Comparison of ENCODE assay signal across 8 cellular contexts in the genomic region with DNA sequence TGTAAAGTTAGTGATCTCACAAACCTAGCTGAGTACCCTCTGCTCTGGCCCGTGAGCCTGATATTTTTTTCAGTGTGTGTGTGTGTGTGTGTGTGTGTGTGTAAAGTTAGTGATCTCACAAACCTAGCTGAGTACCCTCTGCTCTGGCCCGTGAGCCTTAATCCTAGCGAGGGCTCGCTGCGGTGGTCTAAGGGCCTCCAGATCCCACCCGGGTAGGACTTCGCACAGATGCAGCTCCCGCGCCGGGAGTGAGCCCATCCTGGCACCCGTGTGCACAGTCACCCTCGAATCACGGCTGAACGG. TPM values are rescaled to one million over a fixed set of nuclear protein-coding genes. Genes with fewer than 3 reads are reported as not detected.
DNase-seq lines count a peak whose midpoint lies in the region; TF ChIP-seq lines count a peak whose summit lies in the region.
"Not testable (repeated sequence)": the region's sequence is repeated elsewhere in the genome, so short reads cannot be mapped to it uniquely, and the experiment has no call there.

No MANE protein-coding gene starts in this region.

- no CpG with 5 or more reads among the region's 14 CpGs for WGBS in H9 (ENCODE audit: extremely low coverage, insufficient read length, low lambda C conversion rate)

- not testable (repeated sequence) for H3K4me1 Mint-ChIP-seq in H9; activated T-helper 1 cell treated with anti-CD3 and anti-CD28 coated beads, Interleukin-12 subunit alpha, Interleukin-12 subunit beta, Interleukin-2, Interleukin-4 antibody, amounts not matched to agents 30 ng/mL and 10 ng/mL and 1 ng/mL, durations not matched to agents 14 hours and 24 hours and 36 hours (ENCODE audit: low read depth)
- H3K4me1 Mint-ChIP-seq in stimulated activated naive CD8-positive, alpha-beta T cell treated with anti-CD3 and anti-CD28 coated beads, Interleukin-15, Interleukin-2, amounts not matched to agents 100 ng/mL and 50 ng/mL, for 24 hours (ENCODE audit: low read depth) = peaks cover 12% of the 10 kb centered on the region

- peak overlapping the region in 1 of 3 experiments; percentile 89; a peak in 1 of 7 replicates for H3K27ac Mint-ChIP-seq in H9
- peak overlapping the region; percentile 98 for H3K27ac Mint-ChIP-seq in activated T-helper 1 cell treated with anti-CD3 and anti-CD28 coated beads, Interleukin-12 subunit alpha, Interleukin-12 subunit beta, Interleukin-2, Interleukin-4 antibody, amounts not matched to agents 30 ng/mL and 10 ng/mL and 1 ng/mL, durations not matched to agents 14 hours and 24 hours and 36 hours
- H3K27ac Mint-ChIP-seq in stimulated activated naive CD8-positive, alpha-beta T cell treated with anti-CD3 and anti-CD28 coated beads, Interleukin-15, Interleukin-2, amounts not matched to agents 100 ng/mL and 50 ng/mL, for 24 hours = peak overlapping the region; percentile 85

- not testable (repeated sequence) for H3K23me2 ChIP-seq in H9 (ENCODE audit: insufficient read length, low read depth, low read length, poor library complexity, severe bottlenecking)

- peak overlapping the region; percentile 92 to 95 for H3K4me3 Mint-ChIP-seq in H9
- peak overlapping the region; percentile 95 for H3K4me3 Mint-ChIP-seq in activated T-helper 1 cell treated with anti-CD3 and anti-CD28 coated beads, Interleukin-12 subunit alpha, Interleukin-12 subunit beta, Interleukin-2, Interleukin-4 antibody, amounts not matched to agents 30 ng/mL and 10 ng/mL and 1 ng/mL, durations not matched to agents 14 hours and 24 hours and 36 hours
- H3K4me3 Mint-ChIP-seq in stimulated activated naive CD8-positive, alpha-beta T cell treated with anti-CD3 and anti-CD28 coated beads, Interleukin-15, Interleukin-2, amounts not matched to agents 100 ng/mL and 50 ng/mL, for 24 hours = peak overlapping the region; percentile 92

- H3K4me2 ChIP-seq in H9 (ENCODE audit: insufficient read depth, insufficient read length, low read length) (peak overlapping the region; percentile 59), OCI-LY1 (ENCODE audit: low read length) (peak overlapping the region; percentile 68), neural cell (ENCODE audit: low read length) (peak overlapping the region; percentile 30)

- intact Hi-C loops in activated T-helper 1 cell treated with anti-CD3 and anti-CD28 coated beads, Interleukin-12 subunit alpha, Interleukin-12 subunit beta, Interleukin-2, Interleukin-4 antibody, amounts not matched to agents 30 ng/mL and 10 ng/mL and 1 ng/mL, durations not matched to agents 14 hours and 24 hours and 36 hours (cut with micrococcal nuclease) = loop anchor here (5.0 kb wide), 2 partner anchors 205 to 250 kb away; a partner anchor contains a TSS

- DNase-seq in BE2C; H9; activated T-helper 1 cell treated with anti-CD3 and anti-CD28 coated beads, Interleukin-12 subunit alpha, Interleukin-12 subunit beta, Interleukin-2, Interleukin-4 antibody, amounts not matched to agents 30 ng/mL and 10 ng/mL and 1 ng/mL, durations not matched to agents 14 hours and 24 hours and 36 hours (ENCODE audit: low spot score): not testable (repeated sequence)

- not testable (repeated sequence) for H3T11ph ChIP-seq in H9 (ENCODE audit: low read length)

- H4K91ac ChIP-seq in H9 (ENCODE audit: insufficient read length, low read depth, low read length) = not testable (repeated sequence)

- not testable (repeated sequence) for H3K79me2 ChIP-seq in H9 (ENCODE audit: insufficient read depth, low read length); OCI-LY1 (ENCODE audit: insufficient read depth, low read length)
- peaks cover 10% of the 10 kb centered on the region for H3K79me2 ChIP-seq in neural cell (replicated peaks; ENCODE audit: insufficient read depth, low read length)

- H2AK5ac ChIP-seq in H9 (ENCODE audit: insufficient read length, low read length) = not testable (repeated sequence)

- H2AFZ ChIP-seq in H9 (ENCODE audit: low read length); OCI-LY1 (ENCODE audit: low read length): not testable (repeated sequence)
- peak overlapping the region; percentile 60 for H2AFZ ChIP-seq in neural cell (ENCODE audit: low read depth, low read length)

- not testable (repeated sequence) for H3K9me2 ChIP-seq in OCI-LY1 (ENCODE audit: low read depth, low read length); neural cell (ENCODE audit: insufficient read depth, low read length)

- not testable (repeated sequence) for H3K4ac ChIP-seq in H9 (ENCODE audit: low read depth, low read length)

- H3K14ac ChIP-seq in H9 (ENCODE audit: insufficient read depth, low read length) = peak overlapping the region; percentile 33; the same call in 1 of the 2 replicates

- H3K18ac ChIP-seq in H9 (ENCODE audit: insufficient read length, low read depth, low read length) = peak overlapping the region; percentile 41

- H3K27me3 Mint-ChIP-seq in H9 (ENCODE audit: low read depth); activated T-helper 1 cell treated with anti-CD3 and anti-CD28 coated beads, Interleukin-12 subunit alpha, Interleukin-12 subunit beta, Interleukin-2, Interleukin-4 antibody, amounts not matched to agents 30 ng/mL and 10 ng/mL and 1 ng/mL, durations not matched to agents 14 hours and 24 hours and 36 hours (ENCODE audit: insufficient read depth); stimulated activated naive CD8-positive, alpha-beta T cell treated with anti-CD3 and anti-CD28 coated beads, Interleukin-15, Interleukin-2, amounts not matched to agents 100 ng/mL and 50 ng/mL, for 24 hours: not testable (repeated sequence)

- H3K4me3 ChIP-seq in BE2C (ENCODE audit: low read depth, low read length) = peak overlapping the region; percentile 72
- peak overlapping the region; percentile 71 for H3K4me3 ChIP-seq in OCI-LY1 (ENCODE audit: low read depth, low read length, poor library complexity, severe bottlenecking)
- peak overlapping the region; percentile 86 to 91 for H3K4me3 ChIP-seq in duodenal mucosa (ENCODE audit: low read depth in 1 of 2, low read length in 2 of 2)
- H3K4me3 ChIP-seq in iPS-11a (ENCODE audit: low read depth, low read length) = peak overlapping the region; percentile 80
- H3K4me3 ChIP-seq in neural cell (ENCODE audit: low read length) = peak overlapping the region; percentile 88

- H3K9me3 Mint-ChIP-seq in H9; activated T-helper 1 cell treated with anti-CD3 and anti-CD28 coated beads, Interleukin-12 subunit alpha, Interleukin-12 subunit beta, Interleukin-2, Interleukin-4 antibody, amounts not matched to agents 30 ng/mL and 10 ng/mL and 1 ng/mL, durations not matched to agents 14 hours and 24 hours and 36 hours; stimulated activated naive CD8-positive, alpha-beta T cell treated with anti-CD3 and anti-CD28 coated beads, Interleukin-15, Interleukin-2, amounts not matched to agents 100 ng/mL and 50 ng/mL, for 24 hours: not testable (repeated sequence)

- not testable (repeated sequence) for H3F3A ChIP-seq in OCI-LY1 (ENCODE audit: insufficient read depth, low read length); neural cell (ENCODE audit: insufficient read depth, low read length, poor library complexity, severe bottlenecking)

- not testable (repeated sequence) for H3K56ac ChIP-seq in H9 (ENCODE audit: insufficient read length, low read depth, low read length)

- not testable (repeated sequence) for H3K23ac ChIP-seq in H9 (ENCODE audit: insufficient read length, low read depth, low read length)

- H3K27me3 ChIP-seq in BE2C; H9 (ENCODE audit: insufficient read depth, low read length); OCI-LY1 (ENCODE audit: insufficient read depth, low read length); duodenal mucosa (ENCODE audit: control insufficient read depth in 1 of 2, insufficient read depth in 2 of 2, low read length in 2 of 2); neural cell (ENCODE audit: insufficient read depth, low read depth, low read length): not testable (repeated sequence)

- not testable (repeated sequence) for H2BK12ac ChIP-seq in H9 (ENCODE audit: insufficient read length, low read depth, low read length)

- H3K36me3 Mint-ChIP-seq in H9 (ENCODE audit: insufficient read depth in 1 of 3, low read depth in 3 of 3) = peaks cover 0 to 15% (median 5%) of the 10 kb centered on the region in 3 experiments; a peak in 5 of 7 replicates
- H3K36me3 Mint-ChIP-seq in activated T-helper 1 cell treated with anti-CD3 and anti-CD28 coated beads, Interleukin-12 subunit alpha, Interleukin-12 subunit beta, Interleukin-2, Interleukin-4 antibody, amounts not matched to agents 30 ng/mL and 10 ng/mL and 1 ng/mL, durations not matched to agents 14 hours and 24 hours and 36 hours (ENCODE audit: low read depth); stimulated activated naive CD8-positive, alpha-beta T cell treated with anti-CD3 and anti-CD28 coated beads, Interleukin-15, Interleukin-2, amounts not matched to agents 100 ng/mL and 50 ng/mL, for 24 hours (ENCODE audit: low read depth): not testable (repeated sequence)

- H4K20me1 ChIP-seq in H9 (ENCODE audit: control insufficient read depth, insufficient read depth, insufficient read length); OCI-LY1 (ENCODE audit: insufficient read depth, low read length); neural cell (ENCODE audit: insufficient read depth): not testable (repeated sequence)

- H3K4me1 ChIP-seq in BE2C; H9 (ENCODE audit: insufficient read depth, low read length); OCI-LY1 (ENCODE audit: insufficient read depth, low read length, severe bottlenecking); duodenal mucosa (ENCODE audit: control insufficient read depth in 1 of 2, insufficient read depth in 2 of 2, low read length in 2 of 2): not testable (repeated sequence)

- not testable (repeated sequence) for H3K9me3 ChIP-seq in BE2C; H9 (ENCODE audit: control insufficient read depth, low read depth, low read length); OCI-LY1 (ENCODE audit: low read length); duodenal mucosa (ENCODE audit: control insufficient read depth in 1 of 2, low read length in 2 of 2); neural cell (ENCODE audit: low read length)

- H2BK120ac ChIP-seq in H9 (ENCODE audit: low read depth, low read length, poor library complexity, severe bottlenecking) = not testable (repeated sequence)

- not testable (repeated sequence) for H4K8ac ChIP-seq in H9 (replicated peaks; ENCODE audit: insufficient read length, low read depth, low read length)

- H3K79me1 ChIP-seq in H9 (ENCODE audit: insufficient read depth, low read depth, low read length, poor library complexity, severe bottlenecking) = not testable (repeated sequence)

- H3K27ac ChIP-seq in H9 (ENCODE audit: insufficient read length, low read depth, low read length) = not testable (repeated sequence)
- H3K27ac ChIP-seq in OCI-LY1 (ENCODE audit: low read depth, low read length, poor library complexity, severe bottlenecking) (peak overlapping the region; percentile 18), duodenal mucosa (ENCODE audit: low read depth, low read length) (peak overlapping the region; percentile 87), neural cell (ENCODE audit: low read length) (peak overlapping the region; percentile 93)

- not testable (repeated sequence) for H2BK20ac ChIP-seq in H9 (ENCODE audit: low read depth, low read length, poor library complexity, severe bottlenecking)

- not testable (repeated sequence) for H2BK5ac ChIP-seq in H9 (ENCODE audit: insufficient read length, low read length)

- TF ChIP-seq CTCF in BE2C (IDR thresholded peaks at IDR 0.05; ENCODE audit: low read depth, low read length); H9 (conservative IDR thresholded peaks at IDR 0.05); OCI-LY1 (IDR thresholded peaks at IDR 0.05; ENCODE audit: low read length); neural cell (IDR thresholded peaks at IDR 0.05; ENCODE audit: poor library complexity, severe bottlenecking): not testable (repeated sequence)

- H4K5ac ChIP-seq in H9 (ENCODE audit: insufficient read length, low read depth, low read length) = not testable (repeated sequence)

- not testable (repeated sequence) for TF ChIP-seq RAD21 in neural cell (conservative IDR thresholded peaks at IDR 0.05)

- not testable (repeated sequence) for H3K36me3 ChIP-seq in BE2C; OCI-LY1 (ENCODE audit: insufficient read depth, low read length); duodenal mucosa (ENCODE audit: control insufficient read depth in 1 of 2, insufficient read depth in 2 of 2, low read length in 2 of 2); neural cell (ENCODE audit: insufficient read depth, low read length)

- not testable (repeated sequence) for H2BK15ac ChIP-seq in H9 (ENCODE audit: low read depth, low read length)

- TF ChIP-seq EP300 in neural cell (conservative IDR thresholded peaks at IDR 0.05; ENCODE audit: poor library complexity, severe bottlenecking) = not testable (repeated sequence)

- H3K9ac ChIP-seq in H9 (ENCODE audit: extremely low read depth, insufficient read length, low read length) (peak overlapping the region; percentile 53), OCI-LY1 (ENCODE audit: low read length) (peak overlapping the region; percentile 74), duodenal mucosa (ENCODE audit: low read depth in 1 of 2, low read length in 2 of 2) (peak overlapping the region; percentile 63 to 82), neural cell (ENCODE audit: low read length) (peak overlapping the region; percentile 95)

RNA-seq across cellular contexts. Expression of a gene that starts 0.7 kb away (rescaled TPM):
- polyA plus RNA-seq in BE2C (2012; ENCODE audit: insufficient read depth, insufficient read length, low read depth) = 7.5 TPM
- total RNA-seq in H9 (2021) = 12.4 and 14.1 TPM in 2 replicates
- 11.6 and 12.7 TPM in 2 replicates for total RNA-seq in activated T-helper 1 cell treated with anti-CD3 and anti-CD28 coated beads, Interleukin-12 subunit alpha, Interleukin-12 subunit beta, Interleukin-2, Interleukin-4 antibody, amounts not matched to agents 30 ng/mL and 10 ng/mL and 1 ng/mL, durations not matched to agents 14 hours and 24 hours and 36 hours
- polyA plus RNA-seq in neural cell = 245 and 276 TPM in 2 replicates
- polyA minus RNA-seq in neural cell = 43.1 and 51.7 TPM in 2 replicates

RNA-seq across cellular contexts. Expression of a gene that starts 20.8 kb away (rescaled TPM):
- not detected for polyA plus RNA-seq in BE2C (2012; ENCODE audit: insufficient read depth, insufficient read length, low read depth)
- not detected in 2 replicates for total RNA-seq in H9 (2021)
- total RNA-seq in activated T-helper 1 cell treated with anti-CD3 and anti-CD28 coated beads, Interleukin-12 subunit alpha, Interleukin-12 subunit beta, Interleukin-2, Interleukin-4 antibody, amounts not matched to agents 30 ng/mL and 10 ng/mL and 1 ng/mL, durations not matched to agents 14 hours and 24 hours and 36 hours = not detected in 2 replicates
- not detected in 2 replicates for polyA plus RNA-seq in neural cell
- not detected in 2 replicates for polyA minus RNA-seq in neural cell

RNA-seq across cellular contexts. Expression of a gene that starts 29.8 kb away (rescaled TPM):
- polyA plus RNA-seq in BE2C (2012; ENCODE audit: insufficient read depth, insufficient read length, low read depth) = 63.7 TPM
- total RNA-seq in H9 (2021) = 30.9 and 31.6 TPM in 2 replicates
- total RNA-seq in activated T-helper 1 cell treated with anti-CD3 and anti-CD28 coated beads, Interleukin-12 subunit alpha, Interleukin-12 subunit beta, Interleukin-2, Interleukin-4 antibody, amounts not matched to agents 30 ng/mL and 10 ng/mL and 1 ng/mL, durations not matched to agents 14 hours and 24 hours and 36 hours = 54.7 and 57.0 TPM in 2 replicates
- 21.7 and 24.6 TPM in 2 replicates for polyA plus RNA-seq in neural cell
- 37.3 and 38.7 TPM in 2 replicates for polyA minus RNA-seq in neural cell
